Comparison of ENCODE assay signal across 1 cellular context in the genomic region with DNA sequence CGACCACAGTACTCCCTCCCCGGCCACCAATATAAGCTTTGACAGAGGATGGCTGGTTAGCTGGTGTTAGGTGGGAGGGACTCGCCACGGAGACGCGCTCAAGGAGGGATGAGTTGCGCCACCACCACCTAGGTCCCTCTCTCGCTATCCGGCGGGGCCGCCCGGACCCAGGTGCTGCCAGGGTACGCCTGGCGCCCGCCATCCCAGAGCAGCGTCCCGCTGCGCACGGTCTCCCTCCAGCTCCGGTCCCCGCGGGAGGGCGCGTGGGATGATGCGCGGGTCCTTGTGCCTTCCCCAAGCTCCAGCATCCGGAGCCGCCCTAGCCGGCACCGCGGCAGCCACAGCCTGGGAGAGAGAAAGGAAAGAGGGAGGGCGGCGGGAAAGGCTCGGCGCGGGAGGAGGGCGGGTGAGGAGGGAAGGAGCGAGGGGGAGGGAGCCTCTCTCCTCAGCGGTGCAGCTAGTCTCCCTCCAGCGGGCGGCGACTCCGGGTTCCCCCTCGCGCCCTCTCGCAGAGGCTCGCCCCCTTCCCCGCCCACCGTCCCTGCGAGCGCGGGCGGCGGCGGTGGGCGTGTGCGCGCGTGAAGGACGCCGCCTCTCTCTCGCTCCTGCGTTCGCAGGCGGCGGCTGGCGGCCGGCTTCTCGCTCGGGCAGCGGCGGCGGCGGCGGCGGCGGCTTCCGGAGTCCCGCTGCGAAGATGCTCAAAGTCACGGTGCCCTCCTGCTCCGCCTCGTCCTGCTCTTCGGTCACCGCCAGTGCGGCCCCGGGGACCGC.
TF ChIP-seq lines count a peak whose summit lies in the region.

A gene (plus strand): TSS at position 595 of the 771 bp plus-strand sequence. CDS start 100 bp downstream, at position 695.

TF ChIP-seq in H1, 55 proteins besides CTCF, POLR2A, EP300 and RAD21 (continued from another document):
- TF ChIP-seq RFX5 (IDR thresholded peaks at IDR 0.05; ENCODE audit: borderline replicate concordance, low read depth, low read length) (no peak), RNF2 (IDR thresholded peaks at IDR 0.05; ENCODE audit: borderline replicate concordance, low read depth, low read length, missing control alignments, poor library complexity, severe bottlenecking) (no peak), CTBP2 (IDR thresholded peaks at IDR 0.05; ENCODE audit: borderline replicate concordance, insufficient read depth, insufficient read length, low read length) (peak; percentile 90), KDM1A (IDR thresholded peaks at IDR 0.05; ENCODE audit: borderline replicate concordance, low read length) (no peak; the same call in 1 of the 2 replicates), CBX8 (IDR thresholded peaks at IDR 0.05; ENCODE audit: borderline replicate concordance, low read depth, low read length) (no peak), PHF8 (conservative IDR thresholded peaks at IDR 0.05; ENCODE audit: low read depth, low read length) (peak; percentile 46; the same call in 1 of the 2 replicates), EGR1 (IDR thresholded peaks at IDR 0.05; ENCODE audit: borderline replicate concordance, low read depth, low read length) (peak; percentile 72; the same call in 1 of the 2 replicates), POLR2AphosphoS5 (IDR thresholded peaks at IDR 0.05; ENCODE audit: low read depth, low read length) (peak; percentile 27; the same call in 1 of the 2 replicates), RBBP5 (IDR thresholded peaks at IDR 0.05; ENCODE audit: borderline replicate concordance, low read depth, low read length) (peak; percentile 97; the same call in 1 of the 2 replicates), CHD2 (IDR thresholded peaks at IDR 0.05; ENCODE audit: low read length) (no peak), CREB1 (IDR thresholded peaks at IDR 0.05) (no peak), NANOG (IDR thresholded peaks at IDR 0.05; ENCODE audit: insufficient read depth, low read depth, low read length, poor library complexity, severe bottlenecking) (no peak), KDM4A (IDR thresholded peaks at IDR 0.05; ENCODE audit: low read depth, low read length, severe bottlenecking) (peak; percentile 99), HDAC2 (IDR thresholded peaks at IDR 0.05; ENCODE audit: borderline replicate concordance in 1 of 2, low read depth in 2 of 2, low read length in 2 of 2) (peak; percentile 75 to 94; a peak in 2 of 4 replicates), ASH2L (IDR thresholded peaks at IDR 0.05; ENCODE audit: low read length) (peak; percentile 96), TAF1 (IDR thresholded peaks at IDR 0.05; ENCODE audit: low read depth, low read length) (peak; percentile 47; the same call in 1 of the 2 replicates), JUND (IDR thresholded peaks at IDR 0.05; ENCODE audit: low read length) (no peak), GTF2F1 (IDR thresholded peaks at IDR 0.05; ENCODE audit: borderline replicate concordance, low read depth, low read length) (no peak), SIRT6 (IDR thresholded peaks at IDR 0.05; ENCODE audit: low read length) (no peak)
- TF ChIP-seq, protein P1, sequence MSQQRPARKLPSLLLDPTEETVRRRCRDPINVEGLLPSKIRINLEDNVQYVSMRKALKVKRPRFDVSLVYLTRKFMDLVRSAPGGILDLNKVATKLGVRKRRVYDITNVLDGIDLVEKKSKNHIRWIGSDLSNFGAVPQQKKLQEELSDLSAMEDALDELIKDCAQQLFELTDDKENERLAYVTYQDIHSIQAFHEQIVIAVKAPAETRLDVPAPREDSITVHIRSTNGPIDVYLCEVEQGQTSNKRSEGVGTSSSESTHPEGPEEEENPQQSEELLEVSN (IDR thresholded peaks at IDR 0.05), result 0 out of 2 replicates have a peak, but pooled peaks have one; percentile 19
- TF ChIP-seq, protein P2, sequence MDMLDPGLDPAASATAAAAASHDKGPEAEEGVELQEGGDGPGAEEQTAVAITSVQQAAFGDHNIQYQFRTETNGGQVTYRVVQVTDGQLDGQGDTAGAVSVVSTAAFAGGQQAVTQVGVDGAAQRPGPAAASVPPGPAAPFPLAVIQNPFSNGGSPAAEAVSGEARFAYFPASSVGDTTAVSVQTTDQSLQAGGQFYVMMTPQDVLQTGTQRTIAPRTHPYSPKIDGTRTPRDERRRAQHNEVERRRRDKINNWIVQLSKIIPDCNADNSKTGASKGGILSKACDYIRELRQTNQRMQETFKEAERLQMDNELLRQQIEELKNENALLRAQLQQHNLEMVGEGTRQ (IDR thresholded peaks at IDR 0.05; ENCODE audit: low read length), result no peak
